In genomic region chr20:37378420-37378784, GRCh38 we compare ENCODE assay signal across 20 cellular contexts. TPM values are rescaled to one million over a fixed set of nuclear protein-coding genes. Genes with fewer than 3 reads are reported as not detected.
A peak's percentile ranks its signal among the peaks of the same experiment; 100 is the strongest.
DNase-seq lines count a peak whose midpoint lies in the region; ATAC-seq, FAIRE-seq and TF ChIP-seq lines count a peak whose summit lies in the region.
"Had no signal": no experiment of that assay in that cellular context is flagged by ENCODE, and none has a peak within 500 bp of the region (broad histone marks: within the 10 kb centered on the region; RNA-seq: fewer than 3 reads in every experiment).

No MANE protein-coding gene starts in this region.

- no peaks in the 10 kb centered on the region for H4K20me1 ChIP-seq in H9 (ENCODE audit: control insufficient read depth, insufficient read depth, insufficient read length)

- H4K8ac ChIP-seq in H9 (replicated peaks; ENCODE audit: insufficient read length, low read depth, low read length), result no peak overlapping the region

- no peak for ATAC-seq in A549
- ATAC-seq in WTC11, result no peak
- ATAC-seq: activated CD4-positive, alpha-beta T cell treated with anti-CD3 and anti-CD28 coated beads for 36 hours; left ventricle myocardium superior had no signal

- H3K9me3 ChIP-seq in A549 (no peaks in the 10 kb centered on the region), H9 (ENCODE audit: control insufficient read depth, low read depth, low read length) (no peaks in the 10 kb centered on the region), MG63 (no peaks in the 10 kb centered on the region)
- H3K9me3 ChIP-seq: breast epithelium, heart right ventricle had no signal

- CTCF ChIA-PET in A549 (lab: Yijun Ruan, JAX), result interaction anchor here (0.7 to 8.7 kb wide), 8 partner anchors 11 to 110 kb away, joined by 3 to 113 read pairs (median 4); partner anchors contain the start of gene MANBAL
- CTCF ChIA-PET in WTC11 (lab: Charles Lee), result interaction anchor here (0.6 to 3.0 kb wide), 6 partner anchors 11 to 186 kb away, joined by 3 to 9 read pairs (median 4); no protein-coding TSS in a partner anchor

- no peak overlapping the region for H3K4ac ChIP-seq in H9 (ENCODE audit: low read depth, low read length)

- no peaks in the 10 kb centered on the region for H3K79me1 ChIP-seq in H9 (ENCODE audit: insufficient read depth, low read depth, low read length, poor library complexity, severe bottlenecking)

- H3K27me3 Mint-ChIP-seq in H9 (ENCODE audit: low read depth) (no peaks in the 10 kb centered on the region; the same call in 1 of the 2 replicates), WTC11 (ENCODE audit: low read depth) (no peaks in the 10 kb centered on the region), mesothelial cell of epicardium (ENCODE audit: low read depth) (no peaks in the 10 kb centered on the region)
- H3K27me3 Mint-ChIP-seq: activated CD4-positive, alpha-beta T cell treated with anti-CD3 and anti-CD28 coated beads for 36 hours; CD4-positive, alpha-beta T cell had no signal

- no peak overlapping the region for H3K9ac ChIP-seq in H9 (ENCODE audit: extremely low read depth, insufficient read length, low read length)

- no peak overlapping the region for H3K23ac ChIP-seq in H9 (ENCODE audit: insufficient read length, low read depth, low read length)

- H2AFZ ChIP-seq in H9 (ENCODE audit: low read length), result no peak overlapping the region

- FAIRE-seq in A549 (lab: Jason Lieb, UNC), result no peak

- no peaks in the 10 kb centered on the region for H3K79me2 ChIP-seq in H9 (ENCODE audit: insufficient read depth, low read length)

- H2BK20ac ChIP-seq in H9 (ENCODE audit: low read depth, low read length, poor library complexity, severe bottlenecking), result no peak overlapping the region

- H3K18ac ChIP-seq in H9 (ENCODE audit: insufficient read length, low read depth, low read length), result no peak overlapping the region

- H3K4me3 ChIP-seq in A549 (no peak overlapping the region), MG63 (no peak overlapping the region)
- H3K4me3 ChIP-seq: breast epithelium, heart right ventricle had no signal

- H3K14ac ChIP-seq in H9 (ENCODE audit: insufficient read depth, low read length), result no peak overlapping the region

- peaks cover 0 to 30% (median 5%) of the 10 kb centered on the region in 3 experiments; a peak in 5 of 7 replicates for H3K36me3 Mint-ChIP-seq in H9 (ENCODE audit: insufficient read depth in 1 of 3, low read depth in 3 of 3)
- no peaks in the 10 kb centered on the region; the same call in 1 of the 2 replicates for H3K36me3 Mint-ChIP-seq in WTC11
- no peaks in the 10 kb centered on the region for H3K36me3 Mint-ChIP-seq in mesothelial cell of epicardium

- no peak overlapping the region for H3K56ac ChIP-seq in H9 (ENCODE audit: insufficient read length, low read depth, low read length)

- no peak overlapping the region for H2BK120ac ChIP-seq in H9 (ENCODE audit: low read depth, low read length, poor library complexity, severe bottlenecking)

- H4K5ac ChIP-seq in H9 (ENCODE audit: insufficient read length, low read depth, low read length), result no peak overlapping the region

- DNase-seq in A549 (ENCODE audit: low read depth in 1 of 2, low spot score in 1 of 2), result no peak
- DNase-seq in H9, result no peak
- no peak for DNase-seq in WTC11 (ENCODE audit: low spot score)
- DNase-seq in mesothelial cell of epicardium (ENCODE audit: low spot score in 2 of 2, unreplicated experiment in 2 of 2), result no peak
- no peak for DNase-seq in NCI-H2171 treated with DMSO at 0.1 percent for 48 hours (lab: John Stamatoyannopoulos, UW)
- no peak for DNase-seq in MG63
- no peak for DNase-seq in NCI-H1930 (lab: John Stamatoyannopoulos, UW)
- DNase-seq in HT-29 (ENCODE audit: low spot score), result no peak
- DNase-seq: activated CD4-positive, alpha-beta T cell treated with anti-CD3 and anti-CD28 coated beads for 36 hours; CD4-positive, alpha-beta T cell; cortex of kidney; DMS79; heart right ventricle; NCI-H1417; NCI-H2107; NCI-H524 treated with DMSO at 0.1 percent for 48 hours; occipital lobe; RPMI8226 had no signal

- 9% methylated on average over 6 of the region's 6 CpGs for WGBS in A549 (ENCODE audit: missing lambda C conversion rate)
- WGBS in H9 (ENCODE audit: extremely low coverage, insufficient read length, low lambda C conversion rate), result no CpG with 5 or more reads among the region's 6 CpGs

- POLR2A ChIA-PET in A549 (lab: Yijun Ruan, JAX), result interaction anchor here (1.4 to 3.7 kb wide), 3 partner anchors 10 to 89 kb away, joined by 4 to 23 read pairs (median 8); partner anchors contain the start of genes MANBAL and SRC
- POLR2A ChIA-PET in WTC11 (lab: Charles Lee), result no interaction called here

- H2BK5ac ChIP-seq in H9 (ENCODE audit: insufficient read length, low read length), result no peak overlapping the region

- no peak overlapping the region for H2BK12ac ChIP-seq in H9 (ENCODE audit: insufficient read length, low read depth, low read length)

- TF ChIP-seq CTCF in A549 (IDR thresholded peaks at IDR 0.05) (no peak), H9 (conservative IDR thresholded peaks at IDR 0.05) (no peak), WTC11 (IDR thresholded peaks at IDR 0.05) (no peak), mesothelial cell of epicardium (IDR thresholded peaks at IDR 0.05; ENCODE audit: unreplicated experiment) (no peak)

- no peak for TF ChIP-seq EP300 in A549 (IDR thresholded peaks at IDR 0.05)

- TF ChIP-seq POLR2A in A549 (IDR thresholded peaks at IDR 0.05; ENCODE audit: low read length), result no peak

- H3K27me3 ChIP-seq in H9 (ENCODE audit: insufficient read depth, low read length), result no peaks in the 10 kb centered on the region
- H3K27me3 ChIP-seq in MG63, result no peaks in the 10 kb centered on the region
- H3K27me3 ChIP-seq: breast epithelium, heart right ventricle had no signal

- H3K4me1 Mint-ChIP-seq in H9 (peaks cover 11 to 13% of the 10 kb centered on the region in 2 experiments), WTC11 (peaks cover 10% of the 10 kb centered on the region), mesothelial cell of epicardium (peaks cover 5% of the 10 kb centered on the region)

- H3K27ac Mint-ChIP-seq in H9 (peak overlapping the region in 2 of 3 experiments; percentile 39 to 82; a peak in 3 of 7 replicates), WTC11 (peak overlapping the region; percentile 32; the same call in 1 of the 2 replicates), mesothelial cell of epicardium (peak overlapping the region; percentile 64)
- H3K27ac Mint-ChIP-seq: activated CD4-positive, alpha-beta T cell treated with anti-CD3 and anti-CD28 coated beads for 36 hours; CD4-positive, alpha-beta T cell had no signal

- H3T11ph ChIP-seq in H9 (ENCODE audit: low read length), result no peak overlapping the region

- H3K4me3 Mint-ChIP-seq in H9 (no peak overlapping the region), WTC11 (no peak overlapping the region), mesothelial cell of epicardium (no peak overlapping the region)
- H3K4me3 Mint-ChIP-seq: activated CD4-positive, alpha-beta T cell treated with anti-CD3 and anti-CD28 coated beads for 36 hours; CD4-positive, alpha-beta T cell had no signal

- no peak for TF ChIP-seq RAD21 in A549 (conservative IDR thresholded peaks at IDR 0.05 in 1 of 2, IDR thresholded peaks at IDR 0.05 in 1 of 2)

- H2AK5ac ChIP-seq in H9 (ENCODE audit: insufficient read length, low read length), result no peak overlapping the region

- H3K23me2 ChIP-seq in H9 (ENCODE audit: insufficient read length, low read depth, low read length, poor library complexity, severe bottlenecking), result no peaks in the 10 kb centered on the region

- peaks cover 58% of the 10 kb centered on the region for H3K36me3 ChIP-seq in MG63
- H3K36me3 ChIP-seq: breast epithelium had no signal

- H2BK15ac ChIP-seq in H9 (ENCODE audit: low read depth, low read length), result no peak overlapping the region

- H3K27ac ChIP-seq in A549, result peak overlapping the region; percentile 96 to 98
- H3K27ac ChIP-seq in H9 (ENCODE audit: insufficient read length, low read depth, low read length), result no peak overlapping the region
- H3K27ac ChIP-seq: breast epithelium had no signal

- H3K9me3 Mint-ChIP-seq in H9, result no peaks in the 10 kb centered on the region
- no peaks in the 10 kb centered on the region for H3K9me3 Mint-ChIP-seq in WTC11
- no peaks in the 10 kb centered on the region for H3K9me3 Mint-ChIP-seq in mesothelial cell of epicardium
- H3K9me3 Mint-ChIP-seq: CD4-positive, alpha-beta T cell had no signal

- H3K4me1 ChIP-seq in A549 (peaks cover 74% of the 10 kb centered on the region), H9 (ENCODE audit: insufficient read depth, low read length) (no peaks in the 10 kb centered on the region)
- H3K4me1 ChIP-seq: breast epithelium had no signal

- H3K4me2 ChIP-seq in A549 (peak overlapping the region; percentile 71), H9 (ENCODE audit: insufficient read depth, insufficient read length, low read length) (no peak overlapping the region)

- no peak overlapping the region for H4K91ac ChIP-seq in H9 (ENCODE audit: insufficient read length, low read depth, low read length)

TF ChIP-seq in A549, 52 proteins besides CTCF, POLR2A, EP300 and RAD21 (continues in another document):
- no peak for TF ChIP-seq CEBPB (IDR thresholded peaks at IDR 0.05)
- no peak for TF ChIP-seq JUN (IDR thresholded peaks at IDR 0.05)
- TF ChIP-seq SMC3 (IDR thresholded peaks at IDR 0.05), result no peak
- no peak for TF ChIP-seq RFX5 (IDR thresholded peaks at IDR 0.05)

TF ChIP-seq in WTC11, 78 proteins besides CTCF, POLR2A, EP300 and RAD21 (continues in another document):
- TF ChIP-seq ZBTB43 (CRISPR knock-in tag; IDR thresholded peaks at IDR 0.05) (no peak), MXD4 (CRISPR knock-in tag; IDR thresholded peaks at IDR 0.05; ENCODE audit: borderline replicate concordance) (no peak)

RNA-seq across cellular contexts. Expression of gene SRC, which starts 32.5 kb away (rescaled TPM):
- polyA plus RNA-seq in A549 (2011; rRNA removed) (154 and 212 TPM in 2 replicates), A549 (2017; fragmentation: RNase III; extraction: RNeasy Plus Mini Kit Qiagen cat#74134 plus additional on column Dnase treatment) (133 to 139 TPM (median 134 TPM) in 3 replicates)
- polyA plus RNA-seq in A549 (2012; cell fraction: cytosol; rRNA removed), result 122 and 170 TPM in 2 replicates
- polyA plus RNA-seq in A549 (2012; cell fraction: nucleus; rRNA removed), result 500 and 511 TPM in 2 replicates
- polyA minus RNA-seq in A549 (2011; rRNA and poly(A)+ RNA removed), result 278 and 313 TPM in 2 replicates
- total RNA-seq in H9 (2021) (37.5 and 44.5 TPM in 2 replicates), WTC11 (2021) (27.4 to 33.3 TPM (median 30.4 TPM) in 3 replicates), mesothelial cell of epicardium (81.2 to 85.2 TPM (median 81.3 TPM) in 3 replicates)
- total RNA-seq in MG63 (2014; rRNA removed; shearing (Covaris generic); ENCODE audit: low replicate concordance), result 25.4 and 33.0 TPM in 2 replicates
- 113 and 161 TPM in 2 replicates for total RNA-seq in HT-29 (2014; rRNA removed; shearing (Covaris generic))

Comparison
In these comparisons a context has a peak if more than half of its experiments do, and no peak if none do; other contexts are left out.
1. Of the 8 proteins assayed by ChIP-seq in both WTC11 and A549: peak only in WTC11: none; only in A549: TP53; in both: none; in neither: 7.